Comparison of ENCODE assay signal across 8 cellular contexts in the genomic region with DNA sequence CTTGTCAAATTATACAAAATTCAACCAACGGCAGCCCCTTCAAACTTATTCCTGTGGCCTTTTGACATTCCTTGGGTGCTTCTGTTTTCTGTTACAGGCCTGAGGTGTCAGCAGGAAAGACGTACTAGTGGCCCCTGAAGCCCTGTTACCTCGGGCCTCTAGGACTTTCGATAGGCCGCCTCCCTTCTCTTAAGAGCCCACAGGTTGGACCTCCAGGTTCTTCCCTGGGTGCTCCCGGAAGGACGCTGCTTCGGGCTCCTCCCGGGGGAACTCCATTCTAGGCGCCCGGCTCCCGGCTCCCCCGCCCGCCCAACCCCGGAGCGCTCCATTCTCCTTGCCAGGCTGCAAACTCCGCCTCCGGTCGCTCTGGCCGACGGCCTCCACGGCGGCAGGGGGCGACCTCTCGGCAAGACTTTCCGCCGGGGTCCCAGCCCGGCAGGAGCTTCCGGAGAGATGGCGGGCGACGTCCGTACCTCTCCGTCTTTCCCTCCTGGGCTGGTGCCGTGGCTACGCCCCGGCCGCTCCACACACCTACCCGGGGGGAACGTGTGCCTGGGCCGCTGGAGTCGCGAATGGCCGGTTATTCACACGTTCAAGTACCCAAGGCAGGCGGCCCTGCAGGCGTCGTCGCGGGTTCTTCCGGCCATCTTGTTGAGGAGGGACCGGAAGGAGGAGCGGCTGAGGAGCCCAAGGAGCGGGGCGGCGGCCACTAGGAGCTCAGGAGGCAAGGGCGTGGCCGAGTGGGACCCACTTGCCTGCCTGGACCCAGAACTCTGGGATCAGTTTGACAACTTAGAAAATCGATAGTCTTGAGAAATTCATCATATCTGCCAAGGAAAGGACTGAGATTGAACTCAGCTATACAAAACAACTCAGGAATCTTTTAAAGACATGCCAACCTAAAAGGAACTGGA. TPM values are rescaled to one million over a fixed set of nuclear protein-coding genes. Genes with fewer than 3 reads are reported as not detected.
DNase-seq lines count a peak whose midpoint lies in the region; ATAC-seq and TF ChIP-seq lines count a peak whose summit lies in the region.

No MANE protein-coding gene starts in this region.

- H3K79me1 ChIP-seq in IMR-90 (ENCODE audit: low read depth in 1 of 2, low read length in 2 of 2): no peaks in the 10 kb centered on the region

- intact Hi-C loops in IMR-90 (cut with micrococcal nuclease): no loop called here

- peak overlapping the region; percentile 95 for H3K4ac ChIP-seq in IMR-90 (ENCODE audit: low read depth, low read length)

- ATAC-seq in GM21528 (IDR thresholded peaks at IDR 0.05; ENCODE audit: low FRiP score, unreplicated experiment): peak; percentile 91
- peak; percentile 98 for ATAC-seq in IMR-90 (ENCODE audit: low read depth)

- H3K36me3 ChIP-seq in IMR-90 (ENCODE audit: control insufficient read depth, insufficient read depth, low read length): no peaks in the 10 kb centered on the region

- peak overlapping the region; percentile 99 for H2AFZ ChIP-seq in IMR-90 (replicated peaks; ENCODE audit: low read length, poor library complexity)

- TF ChIP-seq RAD21 in IMR-90 (IDR thresholded peaks at IDR 0.05; ENCODE audit: low read length): no peak

- no peaks in the 10 kb centered on the region for H4K20me1 ChIP-seq in IMR-90 (ENCODE audit: insufficient read depth, low read length)

- no peaks in the 10 kb centered on the region for H3K4me1 ChIP-seq in IMR-90 (ENCODE audit: control insufficient read depth, insufficient read depth, low read length)

- in situ Hi-C loops in IMR-90 (cut with MboI; ENCODE audit: low sequenced_read_pairs): no loop called here

- peak overlapping the region; percentile 62 for H3K4me3 ChIP-seq in IMR-90 (ENCODE audit: insufficient read depth, low read depth, low read length)

- POLR2A ChIA-PET in IMR-90 (lab: Charles Lee; ENCODE audit: unreplicated experiment): interaction anchor here (0.6 to 0.7 kb wide), 2 partner anchors 141 to 223 kb away, joined by 3 to 4 read pairs; no protein-coding TSS in a partner anchor

- no TSS peak for BruUV-seq in IMR-90 (replicated peaks; lab: Mats Ljungman, UMichigan)

- H3K27ac ChIP-seq in IMR-90 (ENCODE audit: insufficient read depth, low read length) (peak overlapping the region; percentile 81), substantia nigra (ENCODE audit: low read depth, low read length, poor library complexity, severe bottlenecking) (peak overlapping the region; percentile 79)

- no peak overlapping the region for H2BK20ac ChIP-seq in IMR-90 (ENCODE audit: low read depth, low read length)

- dilution Hi-C loops in IMR-90 (cut with HindIII; ENCODE audit: low sequenced_read_pairs, unreplicated experiment): loop anchor here (25.0 kb wide), 1 partner anchor 283 kb away; a partner anchor contains a TSS

- DNase-seq in DMS79 treated with DMSO at 0.1 percent for 48 hours (lab: John Stamatoyannopoulos, UW) (peak; percentile 87), IMR-90 (peak; percentile 69), RPMI8226 (peak; percentile 91), activated gamma-delta T cell treated with Interleukin-2 at 50 U/mL for 16 hours (peak; percentile 80), foreskin melanocyte (peak; percentile 84), non-pigmented ciliary epithelial cell (ENCODE audit: low read depth) (peak; percentile 49), substantia nigra (lab: John Stamatoyannopoulos, UW) (peak in 48 of 49 donors; percentile 26 to 95 (median 76))

- H3K27me3 ChIP-seq in IMR-90 (ENCODE audit: control insufficient read depth, insufficient read depth, low read length): no peaks in the 10 kb centered on the region

- peak overlapping the region; percentile 24 for H3K9ac ChIP-seq in IMR-90 (ENCODE audit: low read depth, low read length)

- CTCF ChIA-PET in IMR-90 (lab: Yijun Ruan, JAX): interaction anchor here (0.5 to 1.1 kb wide), 5 partner anchors 9 to 292 kb away, joined by 3 to 5 read pairs (median 4); a partner anchor contains a TSS

- no peak overlapping the region; the same call in 1 of the 2 replicates for H4K91ac ChIP-seq in IMR-90 (ENCODE audit: insufficient read depth, low read depth, low read length)

- H2AK9ac ChIP-seq in IMR-90 (replicated peaks; ENCODE audit: low read depth, low read length, poor library complexity): peak overlapping the region; percentile 86

- H3K14ac ChIP-seq in IMR-90 (replicated peaks; ENCODE audit: low read depth, low read length): peak overlapping the region; percentile 70; the same call in 1 of the 2 replicates

- H4K8ac ChIP-seq in IMR-90 (ENCODE audit: low read depth in 2 of 2, low read length in 2 of 2): peak overlapping the region; percentile 61 to 95

- H2AK5ac ChIP-seq in IMR-90 (ENCODE audit: low read depth, low read length): no peak overlapping the region

- H3K18ac ChIP-seq in IMR-90 (ENCODE audit: low read depth, low read length): peak overlapping the region; percentile 32; the same call in 1 of the 2 replicates

- peak overlapping the region; percentile 93 for H4K5ac ChIP-seq in IMR-90 (ENCODE audit: low read depth, low read length)

- peak overlapping the region; percentile 55 for H2BK5ac ChIP-seq in IMR-90 (ENCODE audit: low read depth, low read length, poor library complexity, severe bottlenecking)

- no peaks in the 10 kb centered on the region for H3K9me1 ChIP-seq in IMR-90 (ENCODE audit: insufficient read depth, low read length)

- H3K56ac ChIP-seq in IMR-90 (ENCODE audit: extremely low read depth, insufficient read depth, low read length): no peak overlapping the region

- H2BK15ac ChIP-seq in IMR-90 (ENCODE audit: low read depth, low read length): peak overlapping the region; percentile 70; the same call in 1 of the 3 replicates

- H3K9me3 ChIP-seq in IMR-90 (ENCODE audit: control insufficient read depth, insufficient read depth, low read length): peaks cover 2% of the 10 kb centered on the region; the same call in 1 of the 2 replicates

- H2BK120ac ChIP-seq in IMR-90 (ENCODE audit: low read depth, low read length): peak overlapping the region; percentile 86

- peak; percentile 50 for TF ChIP-seq CTCF in IMR-90 (conservative IDR thresholded peaks at IDR 0.05; ENCODE audit: low read depth, low read length)

- no peak overlapping the region for H3K23ac ChIP-seq in IMR-90 (ENCODE audit: low read depth, low read length)

- peak overlapping the region; percentile 67 for H3K4me2 ChIP-seq in IMR-90 (ENCODE audit: low read depth, low read length)

- 10% methylated on average over 30 of the region's 59 CpGs; no CpG with 5 or more reads in 1 of the 2 experiments for WGBS in IMR-90 (ENCODE audit: extremely low coverage in 2 of 2, insufficient read length in 1 of 2), 2 experiments

- peak; percentile 52; the same call in 1 of the 2 replicates for TF ChIP-seq POLR2A in IMR-90 (IDR thresholded peaks at IDR 0.05; ENCODE audit: low read depth, low read length)

TF ChIP-seq in IMR-90, 13 proteins besides CTCF, POLR2A, EP300 and RAD21:
- TF ChIP-seq, protein P1, sequence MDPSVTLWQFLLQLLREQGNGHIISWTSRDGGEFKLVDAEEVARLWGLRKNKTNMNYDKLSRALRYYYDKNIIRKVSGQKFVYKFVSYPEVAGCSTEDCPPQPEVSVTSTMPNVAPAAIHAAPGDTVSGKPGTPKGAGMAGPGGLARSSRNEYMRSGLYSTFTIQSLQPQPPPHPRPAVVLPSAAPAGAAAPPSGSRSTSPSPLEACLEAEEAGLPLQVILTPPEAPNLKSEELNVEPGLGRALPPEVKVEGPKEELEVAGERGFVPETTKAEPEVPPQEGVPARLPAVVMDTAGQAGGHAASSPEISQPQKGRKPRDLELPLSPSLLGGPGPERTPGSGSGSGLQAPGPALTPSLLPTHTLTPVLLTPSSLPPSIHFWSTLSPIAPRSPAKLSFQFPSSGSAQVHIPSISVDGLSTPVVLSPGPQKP (IDR thresholded peaks at IDR 0.05; ENCODE audit: borderline replicate concordance, low read depth, low read length): 0 out of 2 replicates have a peak, but pooled peaks have one; percentile 13
- TF ChIP-seq, protein P2, sequence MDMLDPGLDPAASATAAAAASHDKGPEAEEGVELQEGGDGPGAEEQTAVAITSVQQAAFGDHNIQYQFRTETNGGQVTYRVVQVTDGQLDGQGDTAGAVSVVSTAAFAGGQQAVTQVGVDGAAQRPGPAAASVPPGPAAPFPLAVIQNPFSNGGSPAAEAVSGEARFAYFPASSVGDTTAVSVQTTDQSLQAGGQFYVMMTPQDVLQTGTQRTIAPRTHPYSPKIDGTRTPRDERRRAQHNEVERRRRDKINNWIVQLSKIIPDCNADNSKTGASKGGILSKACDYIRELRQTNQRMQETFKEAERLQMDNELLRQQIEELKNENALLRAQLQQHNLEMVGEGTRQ (IDR thresholded peaks at IDR 0.05; ENCODE audit: low read depth, low read length): no peak
- TF ChIP-seq MAZ (IDR thresholded peaks at IDR 0.05; ENCODE audit: borderline replicate concordance, low read depth, low read length): peak; percentile 6; the same call in 1 of the 2 replicates
- no peak for TF ChIP-seq RCOR1 (IDR thresholded peaks at IDR 0.05; ENCODE audit: insufficient replicate concordance, low read length)

RNA-seq across cellular contexts. Expression of a gene that starts 27.5 kb away (rescaled TPM):
- 13.3 and 36.4 TPM in 2 replicates for total RNA-seq in IMR-90 (2012; rRNA removed)
- polyA plus RNA-seq in IMR-90 (2012; rRNA removed): 39.5 and 46.5 TPM in 2 replicates
- polyA plus RNA-seq in IMR-90 (2012; cell fraction: cytosol; rRNA removed): 24.7 and 34.8 TPM in 2 replicates
- 3.3 and 13.2 TPM in 2 replicates for polyA plus RNA-seq in IMR-90 (2012; cell fraction: nucleus; rRNA removed; ENCODE audit: low replicate concordance)

RNA-seq across cellular contexts. Expression of a gene that starts 58.5 kb away (rescaled TPM):
- 60.8 and 105 TPM in 2 replicates for total RNA-seq in IMR-90 (2012; rRNA removed)
- polyA plus RNA-seq in IMR-90 (2012; rRNA removed): 15.4 and 21.0 TPM in 2 replicates
- polyA plus RNA-seq in IMR-90 (2012; cell fraction: cytosol; rRNA removed): 6.4 and 7.5 TPM in 2 replicates
- polyA plus RNA-seq in IMR-90 (2012; cell fraction: nucleus; rRNA removed; ENCODE audit: low replicate concordance): 3.8 and 13.8 TPM in 2 replicates

Comparison
In these comparisons a context has a peak if more than half of its experiments do, and no peak if none do; other contexts are left out.
1. Peak in every context shown above with its lines: DNase-seq, ATAC-seq, H3K4me3 ChIP-seq and H3K27ac ChIP-seq.